ENCODE assay signal across 1 cellular context in genomic region chr16:621526-622105, GRCh38.
A peak's percentile ranks its signal among the peaks of the same experiment; 100 is the strongest.
TF ChIP-seq lines count a peak whose summit lies in the region.

No MANE protein-coding gene starts in this region.

TF ChIP-seq in K562, 482 proteins besides CTCF, POLR2A, EP300 and RAD21:
- TF ChIP-seq ZBTB33 (CRISPR knock-in tag; IDR thresholded peaks at IDR 0.05) (0 out of 2 replicates have a peak, but pooled peaks have one; percentile 49), ZNF740 (CRISPR knock-in tag; IDR thresholded peaks at IDR 0.05) (no peak), ZNF740 (tag; IDR thresholded peaks at IDR 0.05) (no peak), CHCHD3 (CRISPR knock-in tag; IDR thresholded peaks at IDR 0.05) (no peak), CBX1 (IDR thresholded peaks at IDR 0.05; ENCODE audit: low read depth) (no peak), SMC3 (conservative IDR thresholded peaks at IDR 0.05; ENCODE audit: insufficient read depth, low read depth, low read length) (no peak), MBD2 (IDR thresholded peaks at IDR 0.05; ENCODE audit: borderline replicate concordance, low read depth) (peak; percentile 5; the same call in 1 of the 2 replicates), ZNF551 (CRISPR knock-in tag; IDR thresholded peaks at IDR 0.05) (no peak)
